ENCODE assay signal across 8 cellular contexts in genomic region chr20:44650777-44651493, GRCh38. TPM values are rescaled to one million over a fixed set of nuclear protein-coding genes. Genes with fewer than 3 reads are reported as not detected.
DNase-seq lines count a peak whose midpoint lies in the region; ATAC-seq and TF ChIP-seq lines count a peak whose summit lies in the region.

No MANE protein-coding gene starts in this region.

- H3K4me1 ChIP-seq in Loucy (ENCODE audit: insufficient read depth, low read length, poor library complexity, severe bottlenecking), result peaks cover 51% of the 10 kb centered on the region

- peaks cover 0 to 11% of the 10 kb centered on the region in 2 donors for H3K9me3 Mint-ChIP-seq in activated naive CD4-positive, alpha-beta T cell treated with anti-CD3 and anti-CD28 coated beads, Interleukin-2, amount 50 U/mL, for 72 hours

- peaks cover 57% of the 10 kb centered on the region for H3K79me2 ChIP-seq in Loucy (ENCODE audit: insufficient read depth, low read length)

- peaks cover 11% of the 10 kb centered on the region for H3F3A ChIP-seq in Loucy (ENCODE audit: low read depth)

- no peaks in the 10 kb centered on the region for H4K20me1 ChIP-seq in Loucy (ENCODE audit: insufficient read depth, low read length, poor library complexity, severe bottlenecking)

- peak; percentile 53 to 68 for ATAC-seq in activated naive CD4-positive, alpha-beta T cell treated with anti-CD3 and anti-CD28 coated beads, Interleukin-2, amount 50 U/mL, for 72 hours
- no peak for ATAC-seq in HG03025 (IDR thresholded peaks at IDR 0.05; ENCODE audit: low FRiP score, unreplicated experiment)

- peak overlapping the region; percentile 85 for H3K4me3 ChIP-seq in Loucy (ENCODE audit: low read length, poor library complexity, severe bottlenecking)
- H3K4me3 ChIP-seq in iPS-18c (ENCODE audit: insufficient read depth, low read depth, low read length), result peak overlapping the region; percentile 81

- H3K36me3 Mint-ChIP-seq in activated naive CD4-positive, alpha-beta T cell treated with anti-CD3 and anti-CD28 coated beads, Interleukin-2, amount 50 U/mL, for 72 hours, result peaks cover 4 to 11% of the 10 kb centered on the region in 2 donors

- peak overlapping the region; percentile 67 for H2AFZ ChIP-seq in Loucy (ENCODE audit: low read length)

- H3K9me3 ChIP-seq in Loucy (ENCODE audit: insufficient read depth, low read depth, low read length) (no peaks in the 10 kb centered on the region), iPS-18c (ENCODE audit: control insufficient read depth, insufficient read depth, low read length) (no peaks in the 10 kb centered on the region)

- peak; percentile 20 for DNase-seq in AG08396 (ENCODE audit: low spot score)
- DNase-seq in activated naive CD4-positive, alpha-beta T cell treated with anti-CD3 and anti-CD28 coated beads, Interleukin-2, amount 50 U/mL, for 72 hours (ENCODE audit: low spot score in 2 of 2), result peak; percentile 51 to 71
- peak; percentile 46 for DNase-seq in stimulated activated CD4-positive, alpha-beta T cell treated with anti-CD3 and anti-CD28 coated beads, Interleukin-4, amount 100 ng/mL, for 24 hours
- no peak for DNase-seq in AG20443 (ENCODE audit: low spot score)
- DNase-seq in GOT3 (lab: John Stamatoyannopoulos, UW), result no peak

- peak overlapping the region; percentile 83 for H3K4me2 ChIP-seq in Loucy (ENCODE audit: low read depth, low read length, poor library complexity, severe bottlenecking)

- H3K27ac Mint-ChIP-seq in activated naive CD4-positive, alpha-beta T cell treated with anti-CD3 and anti-CD28 coated beads, Interleukin-2, amount 50 U/mL, for 72 hours, result peak overlapping the region; percentile 40 to 72

- no peaks in the 10 kb centered on the region for H3K27me3 ChIP-seq in Loucy (ENCODE audit: insufficient read depth, low read length, poor library complexity, severe bottlenecking)

- peak overlapping the region; percentile 83 for H3K9ac ChIP-seq in Loucy (ENCODE audit: low read depth, low read length, poor library complexity, severe bottlenecking)

- TF ChIP-seq CTCF in Loucy (conservative IDR thresholded peaks at IDR 0.05; ENCODE audit: low read length), result no peak

- no peaks in the 10 kb centered on the region for H3K36me3 ChIP-seq in Loucy (ENCODE audit: insufficient read depth, low read length)

- no peaks in the 10 kb centered on the region for H3K9me2 ChIP-seq in Loucy (replicated peaks; ENCODE audit: low read depth, low read length)

RNA-seq across cellular contexts. Expression of gene ADA, which starts 0.6 kb away (rescaled TPM):
- 10 to 100 TPM; 33.4 to 54.9 TPM for total RNA-seq in activated naive CD4-positive, alpha-beta T cell treated with anti-CD3 and anti-CD28 coated beads, Interleukin-2, amount 50 U/mL, for 72 hours

Comparison
In these comparisons a context has a peak if more than half of its experiments do, and no peak if none do; other contexts are left out.
1. DNase-seq: peak in AG08396 (single experiment), activated naive CD4-positive, alpha-beta T cell treated with anti-CD3 and anti-CD28 coated beads, Interleukin-2, amount 50 U/mL, for 72 hours (2 of 2) and stimulated activated CD4-positive, alpha-beta T cell treated with anti-CD3 and anti-CD28 coated beads, Interleukin-4, amount 100 ng/mL, for 24 hours (single experiment); none in AG20443 (single experiment) and GOT3 (single experiment).